In genomic region chr15:101128191-101128590, GRCh38 we compare ENCODE assay signal across 9 cellular contexts.
DNase-seq lines count a peak whose midpoint lies in the region; ATAC-seq and TF ChIP-seq lines count a peak whose summit lies in the region.
"Had no signal": no experiment of that assay in that cellular context is flagged by ENCODE, and none has a peak within 500 bp of the region (broad histone marks: within the 10 kb centered on the region; RNA-seq: fewer than 3 reads in every experiment).

No MANE protein-coding gene starts in this region.

- DNase-seq in Daoy (ENCODE audit: low read depth) = peak; percentile 87
- DNase-seq in RKO (ENCODE audit: low spot score) = peak; percentile 79
- DNase-seq in epithelial cell of proximal tubule (ENCODE audit: low read depth) = peak; percentile 89
- peak; percentile 27 for DNase-seq in pulmonary artery endothelial cell (ENCODE audit: low read depth, low spot score)
- no peak for DNase-seq in stimulated activated CD4-positive, alpha-beta T cell treated with anti-CD3 and anti-CD28 coated beads, Interleukin-12 subunit alpha, Interleukin-12 subunit beta, amount 100 ng/mL, for 4 hours
- DNase-seq in activated gamma-delta T cell treated with Interleukin-2 at 50 U/mL for 16 hours = no peak
- DNase-seq: effector memory CD4-positive, alpha-beta T cell had no signal

- no peak overlapping the region for H3K4me3 ChIP-seq in epithelial cell of proximal tubule (ENCODE audit: low read depth, low read length)

- no peak for TF ChIP-seq CTCF in epithelial cell of proximal tubule (conservative IDR thresholded peaks at IDR 0.05; ENCODE audit: low read depth, low read length)

- ATAC-seq in HG03432 (IDR thresholded peaks at IDR 0.05; ENCODE audit: unreplicated experiment) (no peak), HG03196 (IDR thresholded peaks at IDR 0.05; ENCODE audit: unreplicated experiment) (no peak)

Comparison
In these comparisons a context has a peak if more than half of its experiments do, and no peak if none do; other contexts are left out.
1. DNase-seq: peak in Daoy (single experiment), RKO (single experiment), epithelial cell of proximal tubule (single experiment) and pulmonary artery endothelial cell (single experiment); none in stimulated activated CD4-positive, alpha-beta T cell treated with anti-CD3 and anti-CD28 coated beads, Interleukin-12 subunit alpha, Interleukin-12 subunit beta, amount 100 ng/mL, for 4 hours (single experiment) and activated gamma-delta T cell treated with Interleukin-2 at 50 U/mL for 16 hours (single experiment).